ENCODE assay signal across 1 cellular context in genomic region chr2:231037202-231037730, GRCh38.
TF ChIP-seq lines count a peak whose summit lies in the region.

Gene C2orf72 (plus strand): TSS chr2:231037523. CDS start chr2:231037566, 43 bp downstream.

TF ChIP-seq in HepG2, 621 proteins besides CTCF, POLR2A, EP300 and RAD21 (continued from another document and continues in another):
- TF ChIP-seq, protein P1, sequence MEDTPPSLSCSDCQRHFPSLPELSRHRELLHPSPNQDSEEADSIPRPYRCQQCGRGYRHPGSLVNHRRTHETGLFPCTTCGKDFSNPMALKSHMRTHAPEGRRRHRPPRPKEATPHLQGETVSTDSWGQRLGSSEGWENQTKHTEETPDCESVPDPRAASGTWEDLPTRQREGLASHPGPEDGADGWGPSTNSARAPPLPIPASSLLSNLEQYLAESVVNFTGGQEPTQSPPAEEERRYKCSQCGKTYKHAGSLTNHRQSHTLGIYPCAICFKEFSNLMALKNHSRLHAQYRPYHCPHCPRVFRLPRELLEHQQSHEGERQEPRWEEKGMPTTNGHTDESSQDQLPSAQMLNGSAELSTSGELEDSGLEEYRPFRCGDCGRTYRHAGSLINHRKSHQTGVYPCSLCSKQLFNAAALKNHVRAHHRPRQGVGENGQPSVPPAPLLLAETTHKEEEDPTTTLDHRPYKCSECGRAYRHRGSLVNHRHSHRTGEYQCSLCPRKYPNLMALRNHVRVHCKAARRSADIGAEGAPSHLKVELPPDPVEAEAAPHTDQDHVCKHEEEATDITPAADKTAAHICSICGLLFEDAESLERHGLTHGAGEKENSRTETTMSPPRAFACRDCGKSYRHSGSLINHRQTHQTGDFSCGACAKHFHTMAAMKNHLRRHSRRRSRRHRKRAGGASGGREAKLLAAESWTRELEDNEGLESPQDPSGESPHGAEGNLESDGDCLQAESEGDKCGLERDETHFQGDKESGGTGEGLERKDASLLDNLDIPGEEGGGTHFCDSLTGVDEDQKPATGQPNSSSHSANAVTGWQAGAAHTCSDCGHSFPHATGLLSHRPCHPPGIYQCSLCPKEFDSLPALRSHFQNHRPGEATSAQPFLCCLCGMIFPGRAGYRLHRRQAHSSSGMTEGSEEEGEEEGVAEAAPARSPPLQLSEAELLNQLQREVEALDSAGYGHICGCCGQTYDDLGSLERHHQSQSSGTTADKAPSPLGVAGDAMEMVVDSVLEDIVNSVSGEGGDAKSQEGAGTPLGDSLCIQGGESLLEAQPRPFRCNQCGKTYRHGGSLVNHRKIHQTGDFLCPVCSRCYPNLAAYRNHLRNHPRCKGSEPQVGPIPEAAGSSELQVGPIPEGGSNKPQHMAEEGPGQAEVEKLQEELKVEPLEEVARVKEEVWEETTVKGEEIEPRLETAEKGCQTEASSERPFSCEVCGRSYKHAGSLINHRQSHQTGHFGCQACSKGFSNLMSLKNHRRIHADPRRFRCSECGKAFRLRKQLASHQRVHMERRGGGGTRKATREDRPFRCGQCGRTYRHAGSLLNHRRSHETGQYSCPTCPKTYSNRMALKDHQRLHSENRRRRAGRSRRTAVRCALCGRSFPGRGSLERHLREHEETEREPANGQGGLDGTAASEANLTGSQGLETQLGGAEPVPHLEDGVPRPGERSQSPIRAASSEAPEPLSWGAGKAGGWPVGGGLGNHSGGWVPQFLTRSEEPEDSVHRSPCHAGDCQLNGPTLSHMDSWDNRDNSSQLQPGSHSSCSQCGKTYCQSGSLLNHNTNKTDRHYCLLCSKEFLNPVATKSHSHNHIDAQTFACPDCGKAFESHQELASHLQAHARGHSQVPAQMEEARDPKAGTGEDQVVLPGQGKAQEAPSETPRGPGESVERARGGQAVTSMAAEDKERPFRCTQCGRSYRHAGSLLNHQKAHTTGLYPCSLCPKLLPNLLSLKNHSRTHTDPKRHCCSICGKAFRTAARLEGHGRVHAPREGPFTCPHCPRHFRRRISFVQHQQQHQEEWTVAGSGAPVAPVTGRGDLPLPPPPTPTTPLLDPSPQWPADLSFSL (CRISPR knock-in tag; IDR thresholded peaks at IDR 0.05) = no peak
- TF ChIP-seq NFE2L1 (CRISPR knock-in tag; IDR thresholded peaks at IDR 0.05; ENCODE audit: borderline replicate concordance) (no peak), ATF7-NPFF (CRISPR knock-in tag; IDR thresholded peaks at IDR 0.05; ENCODE audit: low read depth) (peak; percentile 38; the same call in 1 of the 2 replicates), HMG20B (CRISPR knock-in tag; conservative IDR thresholded peaks at IDR 0.05) (no peak), ZNF629 (CRISPR knock-in tag; conservative IDR thresholded peaks at IDR 0.05) (no peak; the same call in 1 of the 2 replicates), TMF1 (CRISPR knock-in tag; IDR thresholded peaks at IDR 0.05; ENCODE audit: low read depth) (no peak), ZNF839 (CRISPR knock-in tag; IDR thresholded peaks at IDR 0.05; ENCODE audit: borderline replicate concordance) (no peak), ZNF3 (CRISPR knock-in tag; IDR thresholded peaks at IDR 0.05) (no peak), GATAD1 (CRISPR knock-in tag; IDR thresholded peaks at IDR 0.05) (no peak), ZNF605 (CRISPR knock-in tag; IDR thresholded peaks at IDR 0.05) (no peak), ZNF782 (CRISPR knock-in tag; IDR thresholded peaks at IDR 0.05; ENCODE audit: borderline replicate concordance) (no peak), RBFOX2 (IDR thresholded peaks at IDR 0.05; ENCODE audit: low read depth, low read length) (peak; percentile 81), SSRP1 (CRISPR knock-in tag; IDR thresholded peaks at IDR 0.05) (no peak), ZNF724P (CRISPR knock-in tag; IDR thresholded peaks at IDR 0.05; ENCODE audit: borderline replicate concordance) (no peak), NFKBIZ (CRISPR knock-in tag; IDR thresholded peaks at IDR 0.05) (no peak), MYC (CRISPR knock-in tag; IDR thresholded peaks at IDR 0.05; ENCODE audit: borderline replicate concordance) (no peak; the same call in 1 of the 2 replicates), ZNF747 (CRISPR knock-in tag; IDR thresholded peaks at IDR 0.05; ENCODE audit: borderline replicate concordance) (no peak), ZNF34 (CRISPR knock-in tag; IDR thresholded peaks at IDR 0.05; ENCODE audit: borderline replicate concordance) (no peak), RXRA (CRISPR knock-in tag; IDR thresholded peaks at IDR 0.05) (no peak), XBP1 (CRISPR knock-in tag; IDR thresholded peaks at IDR 0.05) (no peak), ZFX (CRISPR knock-in tag; IDR thresholded peaks at IDR 0.05; ENCODE audit: low read depth) (no peak; the same call in 1 of the 2 replicates), ZNF567 (CRISPR knock-in tag; IDR thresholded peaks at IDR 0.05; ENCODE audit: borderline replicate concordance) (no peak), ZNF616 (CRISPR knock-in tag; IDR thresholded peaks at IDR 0.05; ENCODE audit: low read depth) (no peak), ATRX (CRISPR knock-in tag; IDR thresholded peaks at IDR 0.05; ENCODE audit: borderline replicate concordance) (no peak), HOXA3 (CRISPR knock-in tag; IDR thresholded peaks at IDR 0.05) (no peak), MAFK (conservative IDR thresholded peaks at IDR 0.05 in 1 of 2, IDR thresholded peaks at IDR 0.05 in 1 of 2; ENCODE audit: low read length in 2 of 2) (no peak), FOXJ3 (CRISPR knock-in tag; IDR thresholded peaks at IDR 0.05; ENCODE audit: borderline replicate concordance) (no peak), NR2F2 (IDR thresholded peaks at IDR 0.05; ENCODE audit: borderline replicate concordance, low read depth) (no peak), ZBTB42 (CRISPR knock-in tag; IDR thresholded peaks at IDR 0.05) (no peak), MXD1 (CRISPR knock-in tag; IDR thresholded peaks at IDR 0.05) (peak; percentile 44; the same call in 1 of the 2 replicates), GABPA (IDR thresholded peaks at IDR 0.05; ENCODE audit: low read depth, low read length) (no peak), GABPA (CRISPR knock-in tag; IDR thresholded peaks at IDR 0.05; ENCODE audit: low read depth) (no peak), RAD51 (IDR thresholded peaks at IDR 0.05; ENCODE audit: borderline replicate concordance) (no peak), ATF7 (IDR thresholded peaks at IDR 0.05) (no peak), ATF7 (CRISPR knock-in tag; IDR thresholded peaks at IDR 0.05) (no peak), ATAD3A (CRISPR knock-in tag; IDR thresholded peaks at IDR 0.05) (no peak), CREBL2 (CRISPR knock-in tag; IDR thresholded peaks at IDR 0.05; ENCODE audit: borderline replicate concordance) (no peak), POLR2AphosphoS2 (IDR thresholded peaks at IDR 0.05; ENCODE audit: low read depth, low read length) (no peak), ZNF781 (CRISPR knock-in tag; IDR thresholded peaks at IDR 0.05; ENCODE audit: borderline replicate concordance, not compliant biosample characterization) (no peak), HOMEZ (CRISPR knock-in tag; IDR thresholded peaks at IDR 0.05; ENCODE audit: low read depth) (no peak), GPN1 (CRISPR knock-in tag; IDR thresholded peaks at IDR 0.05; ENCODE audit: borderline replicate concordance) (no peak), ZFP36 (IDR thresholded peaks at IDR 0.05; ENCODE audit: borderline replicate concordance, low read depth, low read length, partially characterized antibody) (no peak), ESRRA (CRISPR knock-in tag; IDR thresholded peaks at IDR 0.05; ENCODE audit: low read depth) (no peak), IKZF1 (IDR thresholded peaks at IDR 0.05) (no peak), TEF (CRISPR knock-in tag; IDR thresholded peaks at IDR 0.05) (no peak), ZNF33A (CRISPR knock-in tag; IDR thresholded peaks at IDR 0.05; ENCODE audit: borderline replicate concordance) (no peak), FOXO1 (CRISPR knock-in tag; IDR thresholded peaks at IDR 0.05) (no peak), ZNF292 (CRISPR knock-in tag; IDR thresholded peaks at IDR 0.05; ENCODE audit: borderline replicate concordance, low read depth) (no peak), ZNF749 (CRISPR knock-in tag; IDR thresholded peaks at IDR 0.05; ENCODE audit: borderline replicate concordance) (no peak), HOXD1 (CRISPR knock-in tag; IDR thresholded peaks at IDR 0.05) (no peak), ZNF841 (CRISPR knock-in tag; IDR thresholded peaks at IDR 0.05; ENCODE audit: borderline replicate concordance) (peak; percentile 63; the same call in 1 of the 2 replicates)
- TF ChIP-seq, protein P2, sequence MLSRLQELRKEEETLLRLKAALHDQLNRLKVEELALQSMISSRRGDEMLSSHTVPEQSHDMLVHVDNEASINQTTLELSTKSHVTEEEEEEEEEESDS (CRISPR knock-in tag; IDR thresholded peaks at IDR 0.05; ENCODE audit: borderline replicate concordance) = no peak
- TF ChIP-seq, protein P3, sequence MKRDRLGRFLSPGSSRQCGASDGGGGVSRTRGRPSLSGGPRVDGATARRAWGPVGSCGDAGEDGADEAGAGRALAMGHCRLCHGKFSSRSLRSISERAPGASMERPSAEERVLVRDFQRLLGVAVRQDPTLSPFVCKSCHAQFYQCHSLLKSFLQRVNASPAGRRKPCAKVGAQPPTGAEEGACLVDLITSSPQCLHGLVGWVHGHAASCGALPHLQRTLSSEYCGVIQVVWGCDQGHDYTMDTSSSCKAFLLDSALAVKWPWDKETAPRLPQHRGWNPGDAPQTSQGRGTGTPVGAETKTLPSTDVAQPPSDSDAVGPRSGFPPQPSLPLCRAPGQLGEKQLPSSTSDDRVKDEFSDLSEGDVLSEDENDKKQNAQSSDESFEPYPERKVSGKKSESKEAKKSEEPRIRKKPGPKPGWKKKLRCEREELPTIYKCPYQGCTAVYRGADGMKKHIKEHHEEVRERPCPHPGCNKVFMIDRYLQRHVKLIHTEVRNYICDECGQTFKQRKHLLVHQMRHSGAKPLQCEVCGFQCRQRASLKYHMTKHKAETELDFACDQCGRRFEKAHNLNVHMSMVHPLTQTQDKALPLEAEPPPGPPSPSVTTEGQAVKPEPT (CRISPR knock-in tag; IDR thresholded peaks at IDR 0.05; ENCODE audit: low read depth) = no peak
- TF ChIP-seq, protein P4, sequence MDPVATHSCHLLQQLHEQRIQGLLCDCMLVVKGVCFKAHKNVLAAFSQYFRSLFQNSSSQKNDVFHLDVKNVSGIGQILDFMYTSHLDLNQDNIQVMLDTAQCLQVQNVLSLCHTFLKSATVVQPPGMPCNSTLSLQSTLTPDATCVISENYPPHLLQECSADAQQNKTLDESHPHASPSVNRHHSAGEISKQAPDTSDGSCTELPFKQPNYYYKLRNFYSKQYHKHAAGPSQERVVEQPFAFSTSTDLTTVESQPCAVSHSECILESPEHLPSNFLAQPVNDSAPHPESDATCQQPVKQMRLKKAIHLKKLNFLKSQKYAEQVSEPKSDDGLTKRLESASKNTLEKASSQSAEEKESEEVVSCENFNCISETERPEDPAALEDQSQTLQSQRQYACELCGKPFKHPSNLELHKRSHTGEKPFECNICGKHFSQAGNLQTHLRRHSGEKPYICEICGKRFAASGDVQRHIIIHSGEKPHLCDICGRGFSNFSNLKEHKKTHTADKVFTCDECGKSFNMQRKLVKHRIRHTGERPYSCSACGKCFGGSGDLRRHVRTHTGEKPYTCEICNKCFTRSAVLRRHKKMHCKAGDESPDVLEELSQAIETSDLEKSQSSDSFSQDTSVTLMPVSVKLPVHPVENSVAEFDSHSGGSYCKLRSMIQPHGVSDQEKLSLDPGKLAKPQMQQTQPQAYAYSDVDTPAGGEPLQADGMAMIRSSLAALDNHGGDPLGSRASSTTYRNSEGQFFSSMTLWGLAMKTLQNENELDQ (CRISPR knock-in tag; IDR thresholded peaks at IDR 0.05; ENCODE audit: borderline replicate concordance) = no peak
- TF ChIP-seq, protein P5, sequence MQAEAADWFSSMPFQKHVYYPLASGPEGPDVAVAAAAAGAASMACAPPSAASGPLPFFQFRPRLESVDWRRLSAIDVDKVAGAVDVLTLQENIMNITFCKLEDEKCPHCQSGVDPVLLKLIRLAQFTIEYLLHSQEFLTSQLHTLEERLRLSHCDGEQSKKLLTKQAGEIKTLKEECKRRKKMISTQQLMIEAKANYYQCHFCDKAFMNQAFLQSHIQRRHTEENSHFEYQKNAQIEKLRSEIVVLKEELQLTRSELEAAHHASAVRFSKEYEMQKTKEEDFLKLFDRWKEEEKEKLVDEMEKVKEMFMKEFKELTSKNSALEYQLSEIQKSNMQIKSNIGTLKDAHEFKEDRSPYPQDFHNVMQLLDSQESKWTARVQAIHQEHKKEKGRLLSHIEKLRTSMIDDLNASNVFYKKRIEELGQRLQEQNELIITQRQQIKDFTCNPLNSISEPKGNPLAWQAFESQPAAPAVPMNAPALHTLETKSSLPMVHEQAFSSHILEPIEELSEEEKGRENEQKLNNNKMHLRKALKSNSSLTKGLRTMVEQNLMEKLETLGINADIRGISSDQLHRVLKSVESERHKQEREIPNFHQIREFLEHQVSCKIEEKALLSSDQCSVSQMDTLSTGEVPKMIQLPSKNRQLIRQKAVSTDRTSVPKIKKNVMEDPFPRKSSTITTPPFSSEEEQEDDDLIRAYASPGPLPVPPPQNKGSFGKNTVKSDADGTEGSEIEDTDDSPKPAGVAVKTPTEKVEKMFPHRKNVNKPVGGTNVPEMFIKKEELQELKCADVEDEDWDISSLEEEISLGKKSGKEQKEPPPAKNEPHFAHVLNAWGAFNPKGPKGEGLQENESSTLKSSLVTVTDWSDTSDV (CRISPR knock-in tag; IDR thresholded peaks at IDR 0.05) = no peak
